ENCODE assay signal across 1 cellular context in the genomic region with DNA sequence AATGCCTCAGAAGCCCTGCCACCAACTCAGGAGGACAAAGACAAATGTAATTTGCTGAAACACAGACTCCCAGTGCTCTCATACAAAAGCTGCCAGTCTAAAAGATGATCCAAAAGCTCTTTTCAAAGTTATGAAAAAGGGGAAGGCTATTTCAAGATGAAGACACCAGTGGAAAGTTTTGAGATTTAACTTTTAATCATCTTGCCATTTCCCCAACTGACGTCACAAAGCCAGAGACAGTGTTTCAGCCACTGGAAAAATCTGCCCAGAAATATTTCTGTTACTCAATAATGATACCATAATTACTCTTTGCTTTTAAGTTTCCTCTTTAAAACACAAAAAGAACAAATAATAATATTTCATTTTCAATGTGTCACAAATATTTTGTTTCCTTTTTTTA.
TF ChIP-seq lines count a peak whose summit lies in the region.

No MANE protein-coding gene starts in this region.

TF ChIP-seq in HepG2, 621 proteins besides CTCF, POLR2A, EP300 and RAD21:
- TF ChIP-seq CREB1 (IDR thresholded peaks at IDR 0.05) (peak; percentile 20; the same call in 1 of the 2 replicates), CREB1 (CRISPR knock-in tag; IDR thresholded peaks at IDR 0.05) (no peak)
- TF ChIP-seq, protein P1, sequence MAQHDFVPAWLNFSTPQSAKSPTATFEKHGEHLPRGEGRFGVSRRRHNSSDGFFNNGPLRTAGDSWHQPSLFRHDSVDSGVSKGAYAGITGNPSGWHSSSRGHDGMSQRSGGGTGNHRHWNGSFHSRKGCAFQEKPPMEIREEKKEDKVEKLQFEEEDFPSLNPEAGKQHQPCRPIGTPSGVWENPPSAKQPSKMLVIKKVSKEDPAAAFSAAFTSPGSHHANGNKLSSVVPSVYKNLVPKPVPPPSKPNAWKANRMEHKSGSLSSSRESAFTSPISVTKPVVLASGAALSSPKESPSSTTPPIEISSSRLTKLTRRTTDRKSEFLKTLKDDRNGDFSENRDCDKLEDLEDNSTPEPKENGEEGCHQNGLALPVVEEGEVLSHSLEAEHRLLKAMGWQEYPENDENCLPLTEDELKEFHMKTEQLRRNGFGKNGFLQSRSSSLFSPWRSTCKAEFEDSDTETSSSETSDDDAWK (CRISPR knock-in tag; IDR thresholded peaks at IDR 0.05) = no peak
